ENCODE assay signal across 16 cellular contexts in the genomic region with DNA sequence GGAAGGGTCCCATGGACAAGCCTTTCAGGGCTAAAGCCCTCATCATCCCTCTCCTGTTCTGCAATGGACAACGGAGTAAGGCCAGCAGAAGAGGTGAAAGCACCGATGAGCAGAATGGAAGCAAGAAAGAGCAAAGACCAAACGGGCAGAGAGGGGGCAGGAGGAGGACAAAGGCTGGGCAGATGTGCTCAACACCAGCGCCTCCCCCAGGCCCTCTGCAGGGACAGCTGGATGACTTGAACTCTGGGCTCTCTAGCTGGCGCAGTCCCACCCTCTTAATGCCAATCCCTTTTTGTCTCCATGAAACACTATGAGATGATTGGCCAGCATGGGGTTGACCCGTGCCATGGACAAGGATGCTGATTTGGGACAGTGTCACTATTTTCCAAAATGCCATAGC. TPM values are rescaled to one million over a fixed set of nuclear protein-coding genes. Genes with fewer than 3 reads are reported as not detected.
"Had no signal": no experiment of that assay in that cellular context is flagged by ENCODE, and none has a peak within 500 bp of the region (broad histone marks: within the 10 kb centered on the region; RNA-seq: fewer than 3 reads in every experiment).

No MANE protein-coding gene starts in this region.

- H3K4me3 ChIP-seq: ascending aorta, coronary artery had no signal

- H3K9me3 Mint-ChIP-seq: activated CD4-positive, alpha-beta memory T cell treated with anti-CD3 and anti-CD28 coated beads, Interleukin-2, amount 10 ng/mL, durations not matched to agents 7 days and 5 days; stimulated activated memory B cell treated with anti-CD40 and anti-IgM and Interleukin-4, amounts not matched to agents 10 μg/mL and 1 μg/mL and 100 μg/mL, for 72 hours; type B pancreatic cell had no signal

- H3K27ac Mint-ChIP-seq: activated CD4-positive, alpha-beta memory T cell treated with anti-CD3 and anti-CD28 coated beads, Interleukin-2, amount 10 ng/mL, durations not matched to agents 7 days and 5 days; stimulated activated memory B cell treated with anti-CD40 and anti-IgM and Interleukin-4, amounts not matched to agents 10 μg/mL and 1 μg/mL and 100 μg/mL, for 72 hours had no signal

- H3K4me3 Mint-ChIP-seq: activated CD4-positive, alpha-beta memory T cell treated with anti-CD3 and anti-CD28 coated beads, Interleukin-2, amount 10 ng/mL, durations not matched to agents 7 days and 5 days; stimulated activated memory B cell treated with anti-CD40 and anti-IgM and Interleukin-4, amounts not matched to agents 10 μg/mL and 1 μg/mL and 100 μg/mL, for 72 hours; type B pancreatic cell had no signal

- DNase-seq: activated CD4-positive, alpha-beta memory T cell treated with anti-CD3 and anti-CD28 coated beads, Interleukin-2, amount 10 ng/mL, durations not matched to agents 7 days and 5 days; activated CD8-positive, alpha-beta memory T cell treated with anti-CD3 and anti-CD28 coated beads, Interleukin-2, amount 50 U/mL, for 4 hours; activated naive CD4-positive, alpha-beta T cell; effector memory CD4-positive, alpha-beta T cell; hypothalamus; kidney glomerular epithelial cell; T-helper 2 cell had no signal

- H3K27me3 ChIP-seq: ascending aorta had no signal

- H3K4me1 Mint-ChIP-seq: activated CD4-positive, alpha-beta memory T cell treated with anti-CD3 and anti-CD28 coated beads, Interleukin-2, amount 10 ng/mL, durations not matched to agents 7 days and 5 days; stimulated activated memory B cell treated with anti-CD40 and anti-IgM and Interleukin-4, amounts not matched to agents 10 μg/mL and 1 μg/mL and 100 μg/mL, for 72 hours had no signal

- H3K9me3 ChIP-seq: ascending aorta had no signal

- H3K27ac ChIP-seq: ascending aorta had no signal

- H3K27me3 Mint-ChIP-seq: activated CD4-positive, alpha-beta memory T cell treated with anti-CD3 and anti-CD28 coated beads, Interleukin-2, amount 10 ng/mL, durations not matched to agents 7 days and 5 days; stimulated activated memory B cell treated with anti-CD40 and anti-IgM and Interleukin-4, amounts not matched to agents 10 μg/mL and 1 μg/mL and 100 μg/mL, for 72 hours; type B pancreatic cell had no signal

- ATAC-seq: stimulated activated memory B cell treated with anti-CD40 and anti-IgM and Interleukin-4, amounts not matched to agents 10 μg/mL and 1 μg/mL and 100 μg/mL, for 72 hours had no signal

RNA-seq across cellular contexts. Expression of gene ODAD4, which starts 33.7 kb away (rescaled TPM):
- total RNA-seq: ascending aorta had no signal

RNA-seq across cellular contexts. Expression of gene KLHL10, which starts 59.1 kb away (rescaled TPM):
- total RNA-seq: activated CD4-positive, alpha-beta memory T cell treated with anti-CD3 and anti-CD28 coated beads, Interleukin-2, amount 10 ng/mL, durations not matched to agents 7 days and 5 days; ascending aorta; cardiac septum; glomerular endothelial cell; osteocyte; skeletal muscle tissue had no signal
- polyA plus RNA-seq: neural cell had no signal
